1 cellular context compared by ENCODE assay signal in genomic region chr6:111632468-111633247, GRCh38.
TF ChIP-seq lines count a peak whose summit lies in the region.

No MANE protein-coding gene starts in this region.

TF ChIP-seq in H1, 55 proteins besides CTCF, POLR2A, EP300 and RAD21:
- no peak for TF ChIP-seq ATF3 (IDR thresholded peaks at IDR 0.05; ENCODE audit: insufficient read depth, low read depth, low read length)
- TF ChIP-seq POU5F1 (IDR thresholded peaks at IDR 0.05; ENCODE audit: low read depth, low read length) = no peak
- no peak for TF ChIP-seq NRF1 (IDR thresholded peaks at IDR 0.05; ENCODE audit: low read depth, low read length)
- no peak for TF ChIP-seq HDAC6 (IDR thresholded peaks at IDR 0.05; ENCODE audit: low read depth, low read length)
- no peak for TF ChIP-seq CTBP2 (IDR thresholded peaks at IDR 0.05; ENCODE audit: borderline replicate concordance, insufficient read depth, insufficient read length, low read length)
- no peak for TF ChIP-seq CBX8 (IDR thresholded peaks at IDR 0.05; ENCODE audit: borderline replicate concordance, low read depth, low read length)
